In genomic region chr1:36160388-36160948, GRCh38 we compare ENCODE assay signal across 8 cellular contexts. TPM values are rescaled to one million over a fixed set of nuclear protein-coding genes. Genes with fewer than 3 reads are reported as not detected.
A peak's percentile ranks its signal among the peaks of the same experiment; 100 is the strongest.
DNase-seq lines count a peak whose midpoint lies in the region; ATAC-seq and TF ChIP-seq lines count a peak whose summit lies in the region.

No MANE protein-coding gene starts in this region.

- no peak for ATAC-seq in left cardiac atrium
- ATAC-seq in GM18873 (IDR thresholded peaks at IDR 0.05; ENCODE audit: low FRiP score, unreplicated experiment) = no peak

- H3K36me3 Mint-ChIP-seq in brain (peaks cover 16% of the 10 kb centered on the region), mesothelial cell of epicardium (peaks cover 4% of the 10 kb centered on the region)

- TF ChIP-seq CTCF in cardiac muscle cell (IDR thresholded peaks at IDR 0.05; ENCODE audit: low read depth, low read length) (no peak), brain (conservative IDR thresholded peaks at IDR 0.05) (no peak), mesothelial cell of epicardium (IDR thresholded peaks at IDR 0.05; ENCODE audit: unreplicated experiment) (no peak), uterus (IDR thresholded peaks at IDR 0.05) (no peak)

- no peak for TF ChIP-seq POLR2A in uterus (IDR thresholded peaks at IDR 0.05)

- intact Hi-C loops in left cardiac atrium (cut with DNase I) = no loop called here
- intact Hi-C loops in uterus (cut with DNase I; ENCODE audit: low total_unique reads) = no loop called here

- H3K4me1 Mint-ChIP-seq in brain = peaks cover 63% of the 10 kb centered on the region
- H3K4me1 Mint-ChIP-seq in mesothelial cell of epicardium = peaks cover 52% of the 10 kb centered on the region

- H3K27me3 ChIP-seq in cardiac muscle cell (no peaks in the 10 kb centered on the region), uterus (no peaks in the 10 kb centered on the region)

- H3K9me3 ChIP-seq in cardiac muscle cell (ENCODE audit: low read depth) = no peaks in the 10 kb centered on the region
- H3K9me3 ChIP-seq in uterus = no peaks in the 10 kb centered on the region

- H3K4me3 Mint-ChIP-seq in brain = peak overlapping the region in 4 of 5 experiments; percentile 63 to 79 (median 76)
- peak overlapping the region; percentile 62 for H3K4me3 Mint-ChIP-seq in mesothelial cell of epicardium

- H3K27ac ChIP-seq in cardiac muscle cell = peak overlapping the region; percentile 90
- peak overlapping the region; percentile 84 to 100 for H3K27ac ChIP-seq in uterus

- peaks cover 36% of the 10 kb centered on the region for H3K4me1 ChIP-seq in cardiac muscle cell (ENCODE audit: low read depth)
- H3K4me1 ChIP-seq in uterus = peaks cover 3 to 46% of the 10 kb centered on the region in 2 donors

- no peak overlapping the region for H3K4me3 ChIP-seq in cardiac muscle cell
- peak overlapping the region; percentile 26 to 39 for H3K4me3 ChIP-seq in uterus

- H3K27ac Mint-ChIP-seq in brain = peak overlapping the region; percentile 27 to 92 (median 57)
- H3K27ac Mint-ChIP-seq in mesothelial cell of epicardium = peak overlapping the region; percentile 98

- no peaks in the 10 kb centered on the region for H3K36me3 ChIP-seq in cardiac muscle cell
- no peaks in the 10 kb centered on the region for H3K36me3 ChIP-seq in uterus

- peaks cover 0 to 5% (median 0%) of the 10 kb centered on the region in 5 experiments for H3K9me3 Mint-ChIP-seq in brain
- no peaks in the 10 kb centered on the region for H3K9me3 Mint-ChIP-seq in mesothelial cell of epicardium

- DNase-seq in cardiac muscle cell (ENCODE audit: low read depth in 1 of 2, low spot score in 1 of 2) = no peak
- DNase-seq in left cardiac atrium = no peak
- no peak for DNase-seq in mesothelial cell of epicardium (ENCODE audit: low spot score in 2 of 2, unreplicated experiment in 2 of 2)
- DNase-seq in uterus = no peak
- DNase-seq in kidney glomerular epithelial cell (lab: John Stamatoyannopoulos, UW) = no peak
- DNase-seq in stimulated activated CD8-positive, alpha-beta memory T cell treated with anti-CD3 and anti-CD28 coated beads, Interleukin-4, amount 100 ng/mL, for 48 hours = no peak

- H3K27me3 Mint-ChIP-seq in brain (peaks cover 9% of the 10 kb centered on the region), mesothelial cell of epicardium (ENCODE audit: low read depth) (no peaks in the 10 kb centered on the region)

RNA-seq across cellular contexts. Expression of gene MAP7D1, which starts 4.5 kb away (rescaled TPM):
- total RNA-seq in cardiac muscle cell (224 and 239 TPM in 2 replicates), left cardiac atrium (100 to 1,000 TPM; 251 to 270 TPM), mesothelial cell of epicardium (97.8 to 103 TPM (median 101 TPM) in 3 replicates), uterus (100 to 1,000 TPM in 1 of 4 donors, 10 to 100 TPM in 3; 53.5 to 115 (median 77.3) TPM)
- polyA plus RNA-seq in cardiac muscle cell (132 and 141 TPM in 2 replicates), brain (ENCODE audit: insufficient read depth, low read depth, low replicate concordance) (244 TPM)

RNA-seq across cellular contexts. Expression of gene TRAPPC3, which starts 11.2 kb away (rescaled TPM):
- total RNA-seq in cardiac muscle cell (83.5 and 99.6 TPM in 2 replicates), left cardiac atrium (10 to 100 TPM; 53.3 to 64.2 TPM), mesothelial cell of epicardium (64.8 to 68.5 TPM (median 68.5 TPM) in 3 replicates), uterus (10 to 100 TPM; 10.6 to 70.6 (median 38.1) TPM)
- polyA plus RNA-seq in cardiac muscle cell (119 and 125 TPM in 2 replicates), brain (ENCODE audit: insufficient read depth, low read depth, low replicate concordance) (105 TPM)

RNA-seq across cellular contexts. Expression of gene COL8A2, which starts 35.4 kb away (rescaled TPM):
- total RNA-seq in cardiac muscle cell (0.11 and 0.57 TPM in 2 replicates), left cardiac atrium (1 to 10 TPM; 3.8 to 4.2 TPM), mesothelial cell of epicardium (9.0 to 10.5 TPM (median 10.4 TPM) in 3 replicates), uterus (10 to 100 TPM in 1 of 4 donors, 1 to 10 TPM in 3; 1.2 to 16.6 (median 5.8) TPM)
- polyA plus RNA-seq in cardiac muscle cell (0.05 TPM in 1 of 2 replicates, not detected in the other), brain (ENCODE audit: insufficient read depth, low read depth, low replicate concordance) (1.8 TPM)
